1 cellular context compared by ENCODE assay signal in the genomic region with DNA sequence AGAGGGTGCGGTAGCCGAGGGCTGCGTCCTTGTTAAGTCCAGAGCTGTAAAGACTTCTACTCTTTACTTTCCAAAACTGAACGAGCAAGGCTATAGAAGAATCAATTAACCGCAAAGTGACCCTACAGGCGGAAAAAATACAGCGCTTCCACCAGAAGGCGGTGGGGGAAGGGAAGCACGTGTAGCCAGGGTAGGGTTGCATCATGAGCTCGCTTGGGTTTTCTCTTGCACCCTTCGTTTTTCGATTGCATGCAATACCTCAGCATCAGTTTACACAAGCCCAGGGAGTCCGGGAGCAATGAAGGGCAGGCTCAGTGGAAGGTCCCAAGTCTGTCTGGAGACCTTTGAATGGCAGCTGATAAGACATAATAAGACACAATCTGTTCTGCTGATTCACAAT.
A peak's percentile ranks its signal among the peaks of the same experiment; 100 is the strongest.
TF ChIP-seq lines count a peak whose summit lies in the region.

No MANE protein-coding gene starts in this region.

TF ChIP-seq in neural cell, 6 proteins besides CTCF, POLR2A, EP300 and RAD21:
- peak; percentile 62 for TF ChIP-seq MXI1 (conservative IDR thresholded peaks at IDR 0.05; ENCODE audit: poor library complexity, severe bottlenecking)
- no peak for TF ChIP-seq SMC3 (conservative IDR thresholded peaks at IDR 0.05; ENCODE audit: poor library complexity)
- no peak for TF ChIP-seq EZH2 (IDR thresholded peaks at IDR 0.05; ENCODE audit: borderline replicate concordance, insufficient read depth, low read length, poor library complexity, severe bottlenecking)
